In genomic region chr6:169427856-169428255, GRCh38 we compare ENCODE assay signal across 9 cellular contexts.
A peak's percentile ranks its signal among the peaks of the same experiment; 100 is the strongest.
DNase-seq lines count a peak whose midpoint lies in the region; TF ChIP-seq lines count a peak whose summit lies in the region.
"Had no signal": no experiment of that assay in that cellular context is flagged by ENCODE, and none has a peak within 500 bp of the region (broad histone marks: within the 10 kb centered on the region; RNA-seq: fewer than 3 reads in every experiment).

No MANE protein-coding gene starts in this region.

- DNase-seq in H4 (ENCODE audit: low spot score) (peak; percentile 25), astrocyte of the spinal cord (ENCODE audit: low read depth, low spot score) (peak; percentile 85), islet precursor cell (no peak), NCI-H1092 (lab: John Stamatoyannopoulos, UW) (no peak), ecto neural progenitor cell (ENCODE audit: low spot score) (no peak), endothelial cell (ENCODE audit: low spot score) (no peak)
- DNase-seq: activated CD8-positive, alpha-beta memory T cell treated with anti-CD3 and anti-CD28 coated beads, Interleukin-2, amount 10 ng/mL, durations not matched to agents 7 days and 5 days had no signal

- H3K4me3 ChIP-seq in astrocyte of the spinal cord (ENCODE audit: low read depth, low read length) = no peak overlapping the region
- H3K4me3 ChIP-seq in iPS-18c (ENCODE audit: insufficient read depth, low read depth, low read length) = 0 out of 2 replicates have a peak overlapping the region, but pooled peaks have one; percentile 9
- no peak overlapping the region for H3K4me3 ChIP-seq in skin epidermis

- no peak overlapping the region for H3K4me3 Mint-ChIP-seq in endothelial cell (ENCODE audit: unreplicated experiment)
- H3K4me3 Mint-ChIP-seq: activated CD8-positive, alpha-beta memory T cell treated with anti-CD3 and anti-CD28 coated beads, Interleukin-2, amount 10 ng/mL, durations not matched to agents 7 days and 5 days had no signal

- H3K4me1 Mint-ChIP-seq in endothelial cell (ENCODE audit: unreplicated experiment) = no peaks in the 10 kb centered on the region
- H3K4me1 Mint-ChIP-seq: activated CD8-positive, alpha-beta memory T cell treated with anti-CD3 and anti-CD28 coated beads, Interleukin-2, amount 10 ng/mL, durations not matched to agents 7 days and 5 days had no signal

- H3K36me3 Mint-ChIP-seq in endothelial cell (ENCODE audit: low read depth, unreplicated experiment) = peaks cover 19% of the 10 kb centered on the region
- H3K36me3 Mint-ChIP-seq: activated CD8-positive, alpha-beta memory T cell treated with anti-CD3 and anti-CD28 coated beads, Interleukin-2, amount 10 ng/mL, durations not matched to agents 7 days and 5 days had no signal

- peaks cover 4% of the 10 kb centered on the region for H3K9me3 ChIP-seq in iPS-18c (ENCODE audit: control insufficient read depth, insufficient read depth, low read length)

- TF ChIP-seq CTCF in astrocyte of the spinal cord (IDR thresholded peaks at IDR 0.05; ENCODE audit: low read depth, low read length) (no peak), endothelial cell (IDR thresholded peaks at IDR 0.05; ENCODE audit: unreplicated experiment) (no peak)

- in situ Hi-C loops in astrocyte of the spinal cord (cut with HindIII; ENCODE audit: low sequenced_read_pairs) = no loop called here

- peaks cover 9% of the 10 kb centered on the region for H3K9me3 Mint-ChIP-seq in endothelial cell (ENCODE audit: unreplicated experiment)

- no peak overlapping the region for H3K27ac Mint-ChIP-seq in endothelial cell (ENCODE audit: unreplicated experiment)
- H3K27ac Mint-ChIP-seq: activated CD8-positive, alpha-beta memory T cell treated with anti-CD3 and anti-CD28 coated beads, Interleukin-2, amount 10 ng/mL, durations not matched to agents 7 days and 5 days had no signal

- peaks cover 12% of the 10 kb centered on the region for H3K27me3 Mint-ChIP-seq in endothelial cell (ENCODE audit: unreplicated experiment)
- H3K27me3 Mint-ChIP-seq: activated CD8-positive, alpha-beta memory T cell treated with anti-CD3 and anti-CD28 coated beads, Interleukin-2, amount 10 ng/mL, durations not matched to agents 7 days and 5 days had no signal

- peak overlapping the region in 19 of 21 experiments; percentile 2 to 87 (median 67) for H3K27ac ChIP-seq in skin epidermis

Comparison
In these comparisons a context has a peak if more than half of its experiments do, and no peak if none do; other contexts are left out.
1. DNase-seq: peak in H4 (single experiment) and astrocyte of the spinal cord (single experiment); none in islet precursor cell (single experiment), NCI-H1092 (single experiment), ecto neural progenitor cell (single experiment) and endothelial cell (single experiment).